ENCODE assay signal across 8 cellular contexts in the genomic region with DNA sequence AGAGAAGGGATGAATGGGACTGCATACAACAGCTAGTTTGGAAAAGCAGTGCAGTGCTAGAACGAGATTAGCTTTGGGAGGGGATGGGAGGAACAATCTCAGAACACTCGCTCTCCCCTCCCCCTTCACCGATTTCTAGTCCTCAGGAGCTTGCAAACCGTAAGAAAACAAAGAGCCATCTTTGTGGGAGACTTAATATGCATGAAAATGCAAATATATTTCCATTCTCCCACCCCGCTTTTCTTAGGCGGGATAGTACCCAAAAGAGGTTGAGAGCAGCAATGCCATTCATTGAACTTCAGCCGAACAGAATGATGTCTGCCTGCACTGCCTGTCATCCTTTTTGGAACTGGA. TPM values are rescaled to one million over a fixed set of nuclear protein-coding genes. Genes with fewer than 3 reads are reported as not detected.
DNase-seq lines count a peak whose midpoint lies in the region; ATAC-seq, FAIRE-seq and TF ChIP-seq lines count a peak whose summit lies in the region.

No MANE protein-coding gene starts in this region.

- H3K27ac Mint-ChIP-seq in astrocyte (ENCODE audit: unreplicated experiment): peak overlapping the region; percentile 34

- WGBS in urinary bladder: 15% methylated on average over 7 of the region's 7 CpGs

- peak overlapping the region; percentile 98 for H3K4me2 ChIP-seq in astrocyte (ENCODE audit: low read length)

- peaks cover 49% of the 10 kb centered on the region for H3K79me2 ChIP-seq in astrocyte (ENCODE audit: insufficient read depth, low read length)

- TF ChIP-seq CTCF in cardiac muscle cell (IDR thresholded peaks at IDR 0.05; ENCODE audit: low read depth, low read length): no peak
- no peak for TF ChIP-seq CTCF in astrocyte (IDR thresholded peaks at IDR 0.05; ENCODE audit: insufficient read depth, low read depth, low read length)
- TF ChIP-seq CTCF in lower lobe of right lung (IDR thresholded peaks at IDR 0.05): no peak

- FAIRE-seq in astrocyte (lab: Jason Lieb, UNC): no peak

- peaks cover 9% of the 10 kb centered on the region for H3K36me3 Mint-ChIP-seq in astrocyte (ENCODE audit: low read depth, unreplicated experiment)

- H3K27ac ChIP-seq in cardiac muscle cell: peak overlapping the region; percentile 92
- H3K27ac ChIP-seq in astrocyte (ENCODE audit: low read depth, low read length): peak overlapping the region; percentile 65
- H3K27ac ChIP-seq in lower lobe of right lung: peak overlapping the region; percentile 81
- H3K27ac ChIP-seq in urinary bladder (ENCODE audit: low read depth): no peak overlapping the region

- no peaks in the 10 kb centered on the region for H3K9me3 Mint-ChIP-seq in astrocyte (ENCODE audit: unreplicated experiment)

- H3K9me3 ChIP-seq in cardiac muscle cell (ENCODE audit: low read depth) (no peaks in the 10 kb centered on the region), astrocyte (ENCODE audit: insufficient read depth, low read depth, low read length) (no peaks in the 10 kb centered on the region), lower lobe of right lung (no peaks in the 10 kb centered on the region)

- H3K9ac ChIP-seq in astrocyte (ENCODE audit: low read length): peak overlapping the region; percentile 97

- peak in 1 of 2 donors; percentile 6 for DNase-seq in cardiac muscle cell (ENCODE audit: low read depth in 1 of 2, low spot score in 1 of 2)
- no peak for DNase-seq in cardiac septum (ENCODE audit: low spot score)
- DNase-seq in astrocyte (ENCODE audit: low read depth): peak; percentile 6
- no peak for DNase-seq in lower lobe of right lung
- no peak for DNase-seq in NCI-H2196 (lab: John Stamatoyannopoulos, UW; ENCODE audit: unreplicated experiment)
- no peak for DNase-seq in stimulated activated naive CD4-positive, alpha-beta T cell treated with Interleukin-2 at 50 U/mL for 16 hours (lab: John Stamatoyannopoulos, UW)

- H3K4me3 ChIP-seq in cardiac muscle cell (peak overlapping the region; percentile 98), astrocyte (ENCODE audit: insufficient read depth, low read depth, low read length) (peak overlapping the region; percentile 82), lower lobe of right lung (peak overlapping the region; percentile 99), urinary bladder (ENCODE audit: low read depth, low read length) (peak overlapping the region; percentile 65)

- H3K4me1 ChIP-seq in cardiac muscle cell (ENCODE audit: low read depth) (no peaks in the 10 kb centered on the region), astrocyte (ENCODE audit: insufficient read depth, low read length) (peaks cover 16% of the 10 kb centered on the region), lower lobe of right lung (peaks cover 30% of the 10 kb centered on the region), urinary bladder (ENCODE audit: insufficient read depth) (no peaks in the 10 kb centered on the region)

- H4K20me1 ChIP-seq in astrocyte (ENCODE audit: insufficient read depth, low read length): peaks cover 49% of the 10 kb centered on the region

- peak overlapping the region; percentile 93 for H3K4me3 Mint-ChIP-seq in astrocyte (ENCODE audit: unreplicated experiment)

- peak overlapping the region; percentile 89 for H2AFZ ChIP-seq in astrocyte (ENCODE audit: low read depth, low read length)

- peaks cover 1% of the 10 kb centered on the region for H3K27me3 Mint-ChIP-seq in astrocyte (ENCODE audit: low read depth, unreplicated experiment)

- H3K4me1 Mint-ChIP-seq in astrocyte (ENCODE audit: low read depth, unreplicated experiment): peaks cover 15% of the 10 kb centered on the region

- H3K27me3 ChIP-seq in cardiac muscle cell (no peaks in the 10 kb centered on the region), astrocyte (ENCODE audit: insufficient read depth, low read length) (no peaks in the 10 kb centered on the region), lower lobe of right lung (ENCODE audit: low read depth) (no peaks in the 10 kb centered on the region)

- H3K36me3 ChIP-seq in cardiac muscle cell: peaks cover 23% of the 10 kb centered on the region
- H3K36me3 ChIP-seq in astrocyte (ENCODE audit: insufficient read depth, low read length): peaks cover 10% of the 10 kb centered on the region
- H3K36me3 ChIP-seq in lower lobe of right lung: peaks cover 33% of the 10 kb centered on the region
- no peaks in the 10 kb centered on the region for H3K36me3 ChIP-seq in urinary bladder (ENCODE audit: insufficient read depth)

- no peak for ATAC-seq in lower lobe of right lung
- ATAC-seq in GM19397 (IDR thresholded peaks at IDR 0.05; ENCODE audit: unreplicated experiment): no peak

- intact Hi-C loops in cardiac septum (cut with DNase I): loop anchor here (5.0 kb wide), 1 partner anchor 47 kb away; a partner anchor contains a TSS
- intact Hi-C loops in lower lobe of right lung (cut with DNase I): no loop called here

RNA-seq across cellular contexts. Expression of a gene that starts 1.1 kb away (rescaled TPM):
- 44.5 and 45.2 TPM in 2 replicates for total RNA-seq in cardiac muscle cell
- 8.2 and 9.0 TPM in 2 replicates for polyA plus RNA-seq in cardiac muscle cell
- total RNA-seq in cardiac septum: 14.0 TPM
- 43.7 and 48.3 TPM in 2 replicates for total RNA-seq in astrocyte
- 21.7 TPM for total RNA-seq in lower lobe of right lung
- 8.2 TPM for total RNA-seq in urinary bladder
- 19.0 TPM for polyA plus RNA-seq in urinary bladder

RNA-seq across cellular contexts. Expression of a gene that starts 24.6 kb away (rescaled TPM):
- total RNA-seq in cardiac muscle cell: 31.0 and 31.4 TPM in 2 replicates
- 37.2 and 38.1 TPM in 2 replicates for polyA plus RNA-seq in cardiac muscle cell
- total RNA-seq in cardiac septum: 32.4 TPM
- 37.2 and 38.1 TPM in 2 replicates for total RNA-seq in astrocyte
- 44.9 TPM for total RNA-seq in lower lobe of right lung
- 13.1 TPM for total RNA-seq in urinary bladder
- 21.6 TPM for polyA plus RNA-seq in urinary bladder

RNA-seq across cellular contexts. Expression of a gene that starts 45.8 kb away (rescaled TPM):
- total RNA-seq in cardiac muscle cell: 31.5 and 42.8 TPM in 2 replicates
- polyA plus RNA-seq in cardiac muscle cell: 10.0 and 16.5 TPM in 2 replicates
- 14.3 TPM for total RNA-seq in cardiac septum
- total RNA-seq in astrocyte: 29.0 and 31.2 TPM in 2 replicates
- total RNA-seq in lower lobe of right lung: 9.3 TPM
- total RNA-seq in urinary bladder: 13.5 TPM
- 26.8 TPM for polyA plus RNA-seq in urinary bladder
